Comparison of ENCODE assay signal across 8 cellular contexts in the genomic region with DNA sequence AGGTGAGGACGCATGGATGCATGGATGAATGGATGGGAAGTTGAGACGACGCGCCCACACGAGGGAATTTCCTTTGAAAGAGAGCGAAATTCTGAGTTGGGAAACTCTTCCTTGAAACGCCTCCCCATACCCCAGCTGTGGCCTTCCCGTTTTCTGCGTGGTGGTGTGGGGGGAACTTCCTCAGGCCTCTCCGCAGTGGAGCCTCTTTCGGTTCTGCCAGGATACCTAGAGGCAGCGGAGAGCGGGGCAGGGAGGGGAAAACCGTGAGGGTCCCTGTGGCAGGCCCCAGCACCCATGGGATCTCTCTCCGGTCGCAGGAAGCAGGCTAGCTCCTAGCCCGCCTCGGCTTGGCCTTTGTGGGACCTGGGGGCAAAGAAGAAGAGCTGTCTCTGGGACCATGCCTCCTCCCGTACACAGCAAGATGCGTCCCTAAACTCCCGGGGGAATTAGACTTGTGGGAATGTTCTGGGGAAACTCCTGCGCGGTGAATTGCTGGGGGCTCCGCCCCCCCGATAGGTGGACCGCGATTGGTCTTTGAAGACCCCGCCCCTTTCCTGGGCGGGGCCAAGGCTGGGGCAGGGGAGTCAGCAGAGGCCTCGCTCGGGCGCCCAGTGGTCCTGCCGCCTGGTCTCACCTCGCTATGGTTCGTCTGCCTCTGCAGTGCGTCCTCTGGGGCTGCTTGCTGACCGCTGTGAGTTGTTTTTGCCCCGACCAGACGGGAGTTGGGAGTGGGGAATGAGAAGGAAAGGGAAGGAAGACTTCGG. TPM values are rescaled to one million over a fixed set of nuclear protein-coding genes. Genes with fewer than 3 reads are reported as not detected.
DNase-seq lines count a peak whose midpoint lies in the region; ATAC-seq, FAIRE-seq and TF ChIP-seq lines count a peak whose summit lies in the region.

A gene (plus strand): TSS at position 611 of the 764 bp plus-strand sequence. CDS start 30 bp downstream, at position 641.

- WGBS in right cardiac atrium: 12% methylated on average over 40 of the region's 40 CpGs

- TF ChIP-seq POLR2A in vagina (IDR thresholded peaks at IDR 0.05): peak in 1 of 2 donors; percentile 57

- DNase-seq in Ammon's horn (ENCODE audit: low spot score) (peak; percentile 51), GM19239 (ENCODE audit: insufficient read length, low spot score) (peak; percentile 72), T-helper 17 cell (peak; percentile 52 to 57 (median 53)), ascending aorta (ENCODE audit: low spot score in 2 of 2) (peak; percentile 76 to 96), right cardiac atrium (peak; percentile 94 to 97 (median 97)), retina (peak; percentile 56), vagina (ENCODE audit: extremely low spot score in 2 of 2) (peak in 1 of 2 donors; percentile 93)

- peak; percentile 91 for FAIRE-seq in GM19239 (lab: Jason Lieb, UNC)

- H3K27ac ChIP-seq in ascending aorta (peak within 1 kb of the TSS; percentile 81 to 87), right cardiac atrium (ENCODE audit: low read length) (peak within 1 kb of the TSS; percentile 60), vagina (peak within 1 kb of the TSS; percentile 92)

- H3K27me3 Mint-ChIP-seq in T-helper 17 cell: peaks cover 33% of the 10 kb centered on the region

- H3K4me1 ChIP-seq in ascending aorta: peaks cover 0 to 3% of the 10 kb centered on the region in 2 donors
- H3K4me1 ChIP-seq in right cardiac atrium (ENCODE audit: control insufficient read depth, insufficient read depth, low read length): peaks cover 5% of the 10 kb centered on the region
- H3K4me1 ChIP-seq in vagina: peaks cover 35% of the 10 kb centered on the region

- no peaks in the 10 kb centered on the region for H3K9me3 ChIP-seq in T-helper 17 cell (ENCODE audit: control insufficient read depth, low read length, poor library complexity, severe bottlenecking)
- no peaks in the 10 kb centered on the region for H3K9me3 ChIP-seq in ascending aorta
- H3K9me3 ChIP-seq in right cardiac atrium (ENCODE audit: control insufficient read depth, low read length): no peaks in the 10 kb centered on the region
- no peaks in the 10 kb centered on the region for H3K9me3 ChIP-seq in vagina

- peak within 1 kb of the TSS; percentile 52 to 64 for H3K4me3 ChIP-seq in ascending aorta
- H3K4me3 ChIP-seq in right cardiac atrium (ENCODE audit: low read length): peak within 1 kb of the TSS; percentile 54
- H3K4me3 ChIP-seq in vagina: peak within 1 kb of the TSS; percentile 61 to 63

- TF ChIP-seq CTCF in ascending aorta (IDR thresholded peaks at IDR 0.05) (no peak), vagina (IDR thresholded peaks at IDR 0.05) (no peak)

- H3K27me3 ChIP-seq in ascending aorta (no peaks in the 10 kb centered on the region), right cardiac atrium (ENCODE audit: control insufficient read depth, insufficient read depth) (no peaks in the 10 kb centered on the region), vagina (no peaks in the 10 kb centered on the region)

- peaks cover 8% of the 10 kb centered on the region in 2 donors for H3K36me3 ChIP-seq in ascending aorta
- H3K36me3 ChIP-seq in vagina: peaks cover 0 to 8% of the 10 kb centered on the region in 2 donors

- peaks cover 15% of the 10 kb centered on the region for H3K4me1 Mint-ChIP-seq in T-helper 17 cell

- peak; percentile 67 for ATAC-seq in HG03442 (IDR thresholded peaks at IDR 0.05; ENCODE audit: unreplicated experiment)
- ATAC-seq in T-helper 17 cell: peak; percentile 90
- ATAC-seq in right cardiac atrium: peak; percentile 97 to 98

- H3K27ac Mint-ChIP-seq in T-helper 17 cell: peak within 1 kb of the TSS; percentile 81

- intact Hi-C loops in ascending aorta (cut with DNase I) (loop anchor here (10.0 kb wide), 1 partner anchor 567 kb away; a partner anchor contains a TSS), right cardiac atrium (cut with DNase I) (no loop called here), vagina (cut with DNase I) (no loop called here)

- peak within 1 kb of the TSS; percentile 94 for H3K4me3 Mint-ChIP-seq in T-helper 17 cell

- H3K36me3 Mint-ChIP-seq in T-helper 17 cell (ENCODE audit: low read depth): peaks cover 7% of the 10 kb centered on the region

RNA-seq across cellular contexts. Expression of the gene that starts here (rescaled TPM):
- total RNA-seq in T-helper 17 cell (1 to 10 TPM in 1 of 2 donors, under 1 TPM in 1; 0.68 to 5.8 TPM), ascending aorta (34.7 TPM), right cardiac atrium (10 to 100 TPM; 11.6 to 19.0 (median 12.0) TPM), vagina (24.6 TPM)
- polyA plus RNA-seq in right cardiac atrium: 9.7 TPM
